In genomic region chr11:112989198-112989597, GRCh38 we compare ENCODE assay signal across 35 cellular contexts. TPM values are rescaled to one million over a fixed set of nuclear protein-coding genes. Genes with fewer than 3 reads are reported as not detected.
"Had no signal": no experiment of that assay in that cellular context is flagged by ENCODE, and none has a peak within 500 bp of the region (broad histone marks: within the 10 kb centered on the region; RNA-seq: fewer than 3 reads in every experiment).

No MANE protein-coding gene starts in this region.

- H3K36me3 ChIP-seq: adrenal gland, ascending aorta, brain microvascular endothelial cell, breast epithelium, cardiac muscle cell had no signal

- H3K27me3 ChIP-seq: adrenal gland, ascending aorta, body of pancreas, brain microvascular endothelial cell, breast epithelium, cardiac muscle cell had no signal

- H3K27ac ChIP-seq: adrenal gland, ascending aorta, body of pancreas, brain microvascular endothelial cell, breast epithelium, cardiac muscle cell had no signal

- FAIRE-seq: astrocyte, bronchial epithelial cell had no signal

- H3K9me3 ChIP-seq: body of pancreas had no signal

- DNase-seq: activated effector memory CD4-positive, alpha-beta T cell treated with anti-CD3 and anti-CD28 coated beads, Interleukin-2, amount 50 U/mL, for 16 hours; activated effector memory CD4-positive, alpha-beta T cell treated with Interleukin-2 at 50 U/mL for 16 hours; activated gamma-delta T cell; activated gamma-delta T cell treated with Interleukin-2 at 50 U/mL for 16 hours; activated naive CD4-positive, alpha-beta T cell; activated naive CD4-positive, alpha-beta T cell treated with anti-CD3 and anti-CD28 coated beads for 36 hours; activated naive CD4-positive, alpha-beta T cell treated with anti-CD3 and anti-CD28 coated beads, Interleukin-2, amount 10 ng/mL, durations not matched to agents 7 days and 5 days; activated naive CD4-positive, alpha-beta T cell treated with anti-CD3 and anti-CD28 coated beads, Interleukin-2, amount 50 U/mL, for 16 hours; activated naive CD4-positive, alpha-beta T cell treated with Interleukin-2 at 50 U/mL for 16 hours; activated naive CD8-positive, alpha-beta T cell treated with anti-CD3 and anti-CD28 coated beads for 36 hours; activated naive CD8-positive, alpha-beta T cell treated with anti-CD3 and anti-CD28 coated beads, Interleukin-2, amount 10 ng/mL, durations not matched to agents 7 days and 5 days; activated naive CD8-positive, alpha-beta T cell treated with anti-CD3 and anti-CD28 coated beads, Interleukin-2, amount 50 U/mL, for 24 hours; activated T-cell treated with anti-CD3 and anti-CD28 coated beads, Interleukin-2, amount 50 U/mL, for 24 hours; activated T-cell treated with anti-CD3 and anti-CD28 coated beads, Interleukin-2, amount 50 U/mL, for 4 hours; activated T-cell treated with anti-CD3 and anti-CD28 coated beads, Interleukin-2, amount 50 U/mL, for 48 hours; activated T-cell treated with anti-CD3 and anti-CD28 coated beads, Interleukin-2, amount 50 U/mL, for 72 hours; adrenal gland; amniotic stem cell; amygdala; anterior cingulate cortex; aorta; body of pancreas; brain microvascular endothelial cell; caudate nucleus; central memory CD4-positive, alpha-beta T cell; cerebellar nuclear complex had no signal

- H3K4me3 ChIP-seq: adrenal gland, ascending aorta, body of pancreas, breast epithelium, cardiac muscle cell had no signal

- ATAC-seq: activated naive CD4-positive, alpha-beta T cell treated with anti-CD3 and anti-CD28 coated beads, Interleukin-2, amount 50 U/mL, for 72 hours; activated naive CD8-positive, alpha-beta T cell treated with anti-CD3 and anti-CD28 coated beads, Interleukin-2, amount 50 U/mL, for 24 hours; activated T-cell treated with anti-CD3 and anti-CD28 coated beads, Interleukin-2, amount 50 U/mL, for 4 hours; activated T-cell treated with anti-CD3 and anti-CD28 coated beads, Interleukin-2, amount 50 U/mL, for 72 hours; activated T-helper 17 cell treated with anti-CD3 and anti-CD28 coated beads, Interleukin-2, amount 50 U/mL, for 72 hours; body of pancreas had no signal

- H3K4me1 ChIP-seq: adrenal gland, ascending aorta, body of pancreas, breast epithelium had no signal

RNA-seq across cellular contexts. Expression of gene NCAM1, which starts 28.0 kb away (rescaled TPM):
- total RNA-seq: activated naive CD4-positive, alpha-beta T cell treated with anti-CD3 and anti-CD28 coated beads for 36 hours; activated T-helper 1 cell treated with anti-CD3 and anti-CD28 coated beads, Interleukin-12 subunit alpha, Interleukin-12 subunit beta, Interleukin-2, Interleukin-4 antibody, amounts not matched to agents 30 ng/mL and 10 ng/mL and 1 ng/mL, durations not matched to agents 14 hours and 24 hours and 36 hours; activated T-helper 17 cell treated with anti-CD3 and anti-CD28 coated beads, Interleukin-2, amount 50 U/mL, for 72 hours; activated T-helper 2 cell treated with anti-CD3 and anti-CD28 coated beads, Interferon-gamma antibody, Interleukin-2, Interleukin-4, amounts not matched to agents 10 μg/mL and 5 μg/mL and 100 μg/mL, durations not matched to agents 14 hours and 24 hours and 36 hours had no signal
